Comparison of ENCODE assay signal across 12 cellular contexts in genomic region chr3:170049146-170050000, GRCh38.
DNase-seq lines count a peak whose midpoint lies in the region; ATAC-seq and TF ChIP-seq lines count a peak whose summit lies in the region.
"Had no signal": no experiment of that assay in that cellular context is flagged by ENCODE, and none has a peak within 500 bp of the region (broad histone marks: within the 10 kb centered on the region; RNA-seq: fewer than 3 reads in every experiment).

No MANE protein-coding gene starts in this region.

- no peak for TF ChIP-seq CTCF in parathyroid adenoma (IDR thresholded peaks at IDR 0.05)

- H3K4me2 ChIP-seq in parathyroid adenoma (ENCODE audit: low read length), result peak overlapping the region; percentile 36

- no peak overlapping the region for H3K9ac ChIP-seq in parathyroid adenoma

- H3K36me3 ChIP-seq in parathyroid adenoma (ENCODE audit: control insufficient read depth, insufficient read depth, low read length), result no peaks in the 10 kb centered on the region
- H3K36me3 ChIP-seq: esophagus muscularis mucosa had no signal

- peaks cover 49% of the 10 kb centered on the region for H3K4me1 ChIP-seq in parathyroid adenoma

- no peak for ATAC-seq in HG03521 (IDR thresholded peaks at IDR 0.05; ENCODE audit: unreplicated experiment)

- no peaks in the 10 kb centered on the region for H3K9me3 ChIP-seq in parathyroid adenoma (ENCODE audit: control insufficient read depth, low read length)
- H3K9me3 ChIP-seq: esophagus muscularis mucosa had no signal

- H3K4me3 ChIP-seq in parathyroid adenoma (ENCODE audit: low read depth, low read length), result peak overlapping the region; percentile 3
- H3K4me3 ChIP-seq: esophagus muscularis mucosa had no signal

- no peak overlapping the region for H2AFZ ChIP-seq in parathyroid adenoma

- H3K27ac ChIP-seq in parathyroid adenoma (peak overlapping the region; percentile 89), substantia nigra (ENCODE audit: low read depth, low read length, poor library complexity, severe bottlenecking) (no peak overlapping the region)
- H3K27ac ChIP-seq: esophagus muscularis mucosa had no signal

- H3K27me3 ChIP-seq in parathyroid adenoma (ENCODE audit: control insufficient read depth, insufficient read depth, low read length), result no peaks in the 10 kb centered on the region

- peaks cover 46% of the 10 kb centered on the region for H3K79me2 ChIP-seq in parathyroid adenoma

- DNase-seq in DMS53 treated with DMSO at 0.1 percent for 48 hours (lab: John Stamatoyannopoulos, UW; ENCODE audit: unreplicated experiment), result peak; percentile 65
- peak; percentile 22 for DNase-seq in NCI-H226
- peak; percentile 3 for DNase-seq in fibroblast of the conjunctiva (ENCODE audit: low read depth)
- no peak for DNase-seq in substantia nigra (lab: John Stamatoyannopoulos, UW)
- no peak for DNase-seq in activated gamma-delta T cell (lab: John Stamatoyannopoulos, UW)
- DNase-seq in AML-193 (lab: John Stamatoyannopoulos, UW), result no peak
- DNase-seq: activated B cell treated with CpG ODN at 0.5 μM for 24 hours, DMS79, NCI-H748 treated with DMSO at 0.1 percent for 48 hours had no signal

Comparison
In these comparisons a context has a peak if more than half of its experiments do, and no peak if none do; other contexts are left out.
1. DNase-seq: peak in DMS53 treated with DMSO at 0.1 percent for 48 hours (single experiment), NCI-H226 (single experiment) and fibroblast of the conjunctiva (single experiment); none in substantia nigra (0 of 49), activated gamma-delta T cell (single experiment) and AML-193 (0 of 2).